In the genomic region with DNA sequence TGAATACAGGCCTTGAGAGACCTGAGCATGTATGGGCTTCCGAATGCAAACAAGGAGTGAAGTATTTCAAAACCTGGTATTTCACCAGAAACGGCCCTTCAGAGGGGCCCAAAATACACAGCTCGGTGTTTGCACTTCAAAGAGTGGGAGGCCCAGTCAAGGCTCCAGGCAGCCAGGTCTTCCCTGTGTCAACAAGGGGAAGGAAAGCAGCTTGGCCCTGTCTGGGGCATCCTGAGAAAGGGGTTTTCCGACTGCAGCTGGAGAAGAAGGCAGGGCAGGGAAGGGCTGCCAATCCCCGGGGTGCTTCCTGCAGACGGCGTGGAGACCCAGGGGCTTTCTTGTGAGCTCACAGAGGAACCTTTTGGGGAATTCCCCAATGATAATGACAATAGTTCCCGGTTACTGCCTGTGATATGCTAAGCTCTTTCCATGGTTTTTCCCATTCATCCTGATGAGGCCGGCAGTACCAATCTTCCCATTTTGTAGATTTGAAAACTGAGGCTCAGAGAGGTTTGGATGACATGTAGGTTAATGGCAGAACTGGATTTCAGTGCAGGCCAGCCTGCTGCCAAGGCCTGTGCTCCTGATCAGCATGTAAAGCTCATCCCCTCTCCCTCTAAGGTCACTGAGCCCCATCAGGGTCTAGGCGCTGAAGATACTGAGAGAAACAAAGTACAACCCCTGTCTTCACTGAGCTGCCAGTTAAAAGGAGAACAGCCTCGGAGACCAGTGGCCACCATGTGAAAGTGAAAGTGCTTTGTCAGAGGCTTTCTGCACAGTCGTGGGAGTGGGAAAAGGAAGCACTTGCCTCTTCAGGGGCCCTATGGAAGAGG, we compare ENCODE assay signal across 1 cellular context.
TF ChIP-seq lines count a peak whose summit lies in the region.

No MANE protein-coding gene starts in this region.

TF ChIP-seq in GM12878, 131 proteins besides CTCF, POLR2A, EP300 and RAD21 (continued from another document and continues in another):
- TF ChIP-seq CUX1 (IDR thresholded peaks at IDR 0.05; ENCODE audit: insufficient replicate concordance, low read depth, low read length) (no peak), GATAD2B (conservative IDR thresholded peaks at IDR 0.05; ENCODE audit: low read depth) (0 out of 2 replicates have a peak, but pooled peaks have one; percentile 31), SKIL (IDR thresholded peaks at IDR 0.05; ENCODE audit: low read depth, poor library complexity, severe bottlenecking) (no peak), NR2C2 (IDR thresholded peaks at IDR 0.05; ENCODE audit: borderline replicate concordance, control insufficient read depth, insufficient read length, low read depth) (no peak), EGR1 (IDR thresholded peaks at IDR 0.05; ENCODE audit: borderline replicate concordance in 1 of 2, low read depth in 2 of 2, low read length in 2 of 2) (no peak), PKNOX1 (IDR thresholded peaks at IDR 0.05) (peak; percentile 64; the same call in 1 of the 2 replicates), POLR2AphosphoS5 (IDR thresholded peaks at IDR 0.05; ENCODE audit: low read length) (no peak), NFYA (IDR thresholded peaks at IDR 0.05; ENCODE audit: borderline replicate concordance, low read depth, low read length) (no peak), BHLHE40 (IDR thresholded peaks at IDR 0.05; ENCODE audit: borderline replicate concordance in 1 of 2, low read depth in 2 of 2, low read length in 1 of 2) (no peak), HSF1 (IDR thresholded peaks at IDR 0.05; ENCODE audit: low read depth, low read length) (no peak), SREBF1 (IDR thresholded peaks at IDR 0.05; ENCODE audit: low read length) (no peak), SIN3A (IDR thresholded peaks at IDR 0.05; ENCODE audit: low read depth, low read length) (no peak), MYB (IDR thresholded peaks at IDR 0.05; ENCODE audit: borderline replicate concordance, low read depth, low read length) (no peak), TARDBP (IDR thresholded peaks at IDR 0.05; ENCODE audit: borderline replicate concordance) (no peak), TAF1 (IDR thresholded peaks at IDR 0.05; ENCODE audit: borderline replicate concordance, low read depth, low read length) (no peak), TCF3 (IDR thresholded peaks at IDR 0.05; ENCODE audit: borderline replicate concordance, insufficient read depth, low read depth, low read length) (no peak), ATF3 (IDR thresholded peaks at IDR 0.05; ENCODE audit: borderline replicate concordance, extremely low read depth, low read depth, low read length) (no peak), ZNF24 (IDR thresholded peaks at IDR 0.05) (no peak), SMAD1 (IDR thresholded peaks at IDR 0.05; ENCODE audit: low read depth, partially characterized antibody) (no peak), CREM (IDR thresholded peaks at IDR 0.05; ENCODE audit: low read depth) (no peak; the same call in 1 of the 2 replicates), KLF5 (IDR thresholded peaks at IDR 0.05; ENCODE audit: partially characterized antibody) (no peak), MEF2A (IDR thresholded peaks at IDR 0.05; ENCODE audit: insufficient read depth, low read depth, low read length) (0 out of 2 replicates have a peak, but pooled peaks have one; percentile 39), MTA2 (IDR thresholded peaks at IDR 0.05; ENCODE audit: low read depth) (no peak), SRF (IDR thresholded peaks at IDR 0.05; ENCODE audit: low read depth in 2 of 2, low read length in 2 of 2) (no peak), BRCA1 (IDR thresholded peaks at IDR 0.05; ENCODE audit: low read depth, low read length) (no peak), SMC3 (IDR thresholded peaks at IDR 0.05; ENCODE audit: borderline replicate concordance, low read length) (no peak), ZBTB11 (CRISPR knock-in tag; IDR thresholded peaks at IDR 0.05) (no peak), ZNF622 (IDR thresholded peaks at IDR 0.05) (no peak), YY1 (IDR thresholded peaks at IDR 0.05; ENCODE audit: low read depth, low read length) (no peak), NFXL1 (IDR thresholded peaks at IDR 0.05; ENCODE audit: borderline replicate concordance) (no peak), NBN (IDR thresholded peaks at IDR 0.05) (peak; percentile 47; the same call in 1 of the 2 replicates), IKZF1 (conservative IDR thresholded peaks at IDR 0.05) (peak; percentile 83), MYC (IDR thresholded peaks at IDR 0.05; ENCODE audit: insufficient read depth, insufficient read length, insufficient replicate concordance, low read length, severe bottlenecking) (no peak), HDAC2 (IDR thresholded peaks at IDR 0.05) (0 out of 2 replicates have a peak, but pooled peaks have one; percentile 31), EZH2 (IDR thresholded peaks at IDR 0.05; ENCODE audit: borderline replicate concordance, control insufficient read depth, low read depth, low read length) (no peak), TCF7 (IDR thresholded peaks at IDR 0.05; ENCODE audit: borderline replicate concordance) (peak; percentile 40; the same call in 1 of the 2 replicates), RAD51 (IDR thresholded peaks at IDR 0.05) (no peak), EED (IDR thresholded peaks at IDR 0.05; ENCODE audit: low read depth) (peak; percentile 90), RUNX3 (IDR thresholded peaks at IDR 0.05; ENCODE audit: low read length) (no peak)
- TF ChIP-seq, protein P1, sequence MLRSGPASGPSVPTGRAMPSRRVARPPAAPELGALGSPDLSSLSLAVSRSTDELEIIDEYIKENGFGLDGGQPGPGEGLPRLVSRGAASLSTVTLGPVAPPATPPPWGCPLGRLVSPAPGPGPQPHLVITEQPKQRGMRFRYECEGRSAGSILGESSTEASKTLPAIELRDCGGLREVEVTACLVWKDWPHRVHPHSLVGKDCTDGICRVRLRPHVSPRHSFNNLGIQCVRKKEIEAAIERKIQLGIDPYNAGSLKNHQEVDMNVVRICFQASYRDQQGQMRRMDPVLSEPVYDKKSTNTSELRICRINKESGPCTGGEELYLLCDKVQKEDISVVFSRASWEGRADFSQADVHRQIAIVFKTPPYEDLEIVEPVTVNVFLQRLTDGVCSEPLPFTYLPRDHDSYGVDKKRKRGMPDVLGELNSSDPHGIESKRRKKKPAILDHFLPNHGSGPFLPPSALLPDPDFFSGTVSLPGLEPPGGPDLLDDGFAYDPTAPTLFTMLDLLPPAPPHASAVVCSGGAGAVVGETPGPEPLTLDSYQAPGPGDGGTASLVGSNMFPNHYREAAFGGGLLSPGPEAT (IDR thresholded peaks at IDR 0.05; ENCODE audit: low read depth): peak; percentile 89; the same call in 1 of the 2 replicates
- TF ChIP-seq, protein P2, sequence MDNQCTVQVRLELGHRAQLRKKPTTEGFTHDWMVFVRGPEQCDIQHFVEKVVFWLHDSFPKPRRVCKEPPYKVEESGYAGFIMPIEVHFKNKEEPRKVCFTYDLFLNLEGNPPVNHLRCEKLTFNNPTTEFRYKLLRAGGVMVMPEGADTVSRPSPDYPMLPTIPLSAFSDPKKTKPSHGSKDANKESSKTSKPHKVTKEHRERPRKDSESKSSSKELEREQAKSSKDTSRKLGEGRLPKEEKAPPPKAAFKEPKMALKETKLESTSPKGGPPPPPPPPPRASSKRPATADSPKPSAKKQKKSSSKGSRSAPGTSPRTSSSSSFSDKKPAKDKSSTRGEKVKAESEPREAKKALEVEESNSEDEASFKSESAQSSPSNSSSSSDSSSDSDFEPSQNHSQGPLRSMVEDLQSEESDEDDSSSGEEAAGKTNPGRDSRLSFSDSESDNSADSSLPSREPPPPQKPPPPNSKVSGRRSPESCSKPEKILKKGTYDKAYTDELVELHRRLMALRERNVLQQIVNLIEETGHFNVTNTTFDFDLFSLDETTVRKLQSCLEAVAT (IDR thresholded peaks at IDR 0.05): no peak
